In the genomic region with DNA sequence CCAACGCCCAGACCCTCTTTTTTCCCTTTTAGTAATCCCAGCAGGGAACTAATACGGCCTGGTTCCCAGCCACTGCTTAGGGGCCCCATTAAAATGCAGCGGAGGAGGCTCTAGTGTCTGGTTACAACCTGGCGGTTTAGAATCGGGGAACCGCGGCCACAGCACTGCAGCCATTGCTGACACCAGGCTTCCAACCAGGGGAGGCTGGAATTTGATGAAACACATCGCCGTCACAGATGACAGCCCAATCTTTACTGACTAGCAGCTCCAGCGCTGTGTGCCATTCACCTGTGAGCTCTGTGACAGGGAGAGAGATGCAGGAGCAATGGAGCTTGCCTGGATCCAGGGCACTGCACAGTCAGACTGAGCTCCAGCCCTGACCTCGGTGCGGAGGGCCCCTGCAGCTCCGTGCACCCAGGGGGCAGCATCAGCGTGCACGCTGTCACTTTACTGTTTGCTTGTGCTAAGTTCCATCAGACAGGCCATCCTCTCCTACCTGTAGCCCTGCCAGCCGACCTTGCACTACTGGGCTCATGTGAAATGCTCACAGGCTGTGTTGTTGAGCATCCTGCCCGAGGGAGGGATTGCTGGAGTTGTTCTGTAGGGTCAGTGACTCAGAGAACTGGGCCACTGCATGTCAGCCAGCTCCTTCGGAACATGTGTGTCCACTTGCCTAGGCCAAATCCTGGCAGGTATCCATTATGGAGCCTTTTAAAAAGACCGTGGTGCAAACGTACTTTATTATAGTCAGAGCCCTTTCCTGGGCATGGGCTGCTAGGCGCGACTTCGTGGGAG, we compare ENCODE assay signal across 1 cellular context.
TF ChIP-seq lines count a peak whose summit lies in the region.

No MANE protein-coding gene starts in this region.

TF ChIP-seq in WTC11, 78 proteins besides CTCF, POLR2A, EP300 and RAD21 (continued from another document):
- TF ChIP-seq, protein P1, sequence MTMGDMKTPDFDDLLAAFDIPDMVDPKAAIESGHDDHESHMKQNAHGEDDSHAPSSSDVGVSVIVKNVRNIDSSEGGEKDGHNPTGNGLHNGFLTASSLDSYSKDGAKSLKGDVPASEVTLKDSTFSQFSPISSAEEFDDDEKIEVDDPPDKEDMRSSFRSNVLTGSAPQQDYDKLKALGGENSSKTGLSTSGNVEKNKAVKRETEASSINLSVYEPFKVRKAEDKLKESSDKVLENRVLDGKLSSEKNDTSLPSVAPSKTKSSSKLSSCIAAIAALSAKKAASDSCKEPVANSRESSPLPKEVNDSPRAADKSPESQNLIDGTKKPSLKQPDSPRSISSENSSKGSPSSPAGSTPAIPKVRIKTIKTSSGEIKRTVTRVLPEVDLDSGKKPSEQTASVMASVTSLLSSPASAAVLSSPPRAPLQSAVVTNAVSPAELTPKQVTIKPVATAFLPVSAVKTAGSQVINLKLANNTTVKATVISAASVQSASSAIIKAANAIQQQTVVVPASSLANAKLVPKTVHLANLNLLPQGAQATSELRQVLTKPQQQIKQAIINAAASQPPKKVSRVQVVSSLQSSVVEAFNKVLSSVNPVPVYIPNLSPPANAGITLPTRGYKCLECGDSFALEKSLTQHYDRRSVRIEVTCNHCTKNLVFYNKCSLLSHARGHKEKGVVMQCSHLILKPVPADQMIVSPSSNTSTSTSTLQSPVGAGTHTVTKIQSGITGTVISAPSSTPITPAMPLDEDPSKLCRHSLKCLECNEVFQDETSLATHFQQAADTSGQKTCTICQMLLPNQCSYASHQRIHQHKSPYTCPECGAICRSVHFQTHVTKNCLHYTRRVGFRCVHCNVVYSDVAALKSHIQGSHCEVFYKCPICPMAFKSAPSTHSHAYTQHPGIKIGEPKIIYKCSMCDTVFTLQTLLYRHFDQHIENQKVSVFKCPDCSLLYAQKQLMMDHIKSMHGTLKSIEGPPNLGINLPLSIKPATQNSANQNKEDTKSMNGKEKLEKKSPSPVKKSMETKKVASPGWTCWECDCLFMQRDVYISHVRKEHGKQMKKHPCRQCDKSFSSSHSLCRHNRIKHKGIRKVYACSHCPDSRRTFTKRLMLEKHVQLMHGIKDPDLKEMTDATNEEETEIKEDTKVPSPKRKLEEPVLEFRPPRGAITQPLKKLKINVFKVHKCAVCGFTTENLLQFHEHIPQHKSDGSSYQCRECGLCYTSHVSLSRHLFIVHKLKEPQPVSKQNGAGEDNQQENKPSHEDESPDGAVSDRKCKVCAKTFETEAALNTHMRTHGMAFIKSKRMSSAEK (CRISPR knock-in tag; IDR thresholded peaks at IDR 0.05; ENCODE audit: borderline replicate concordance) = no peak
- TF ChIP-seq TCF7 (CRISPR knock-in tag; IDR thresholded peaks at IDR 0.05; ENCODE audit: low read depth) (no peak), ZBTB21 (CRISPR knock-in tag; IDR thresholded peaks at IDR 0.05; ENCODE audit: borderline replicate concordance) (no peak), HMGXB4 (CRISPR knock-in tag; IDR thresholded peaks at IDR 0.05) (no peak), KAT7 (CRISPR knock-in tag; IDR thresholded peaks at IDR 0.05; ENCODE audit: borderline replicate concordance) (no peak), NFE2L1 (CRISPR knock-in tag; IDR thresholded peaks at IDR 0.05) (no peak), RELA (CRISPR knock-in tag; IDR thresholded peaks at IDR 0.05; ENCODE audit: borderline replicate concordance) (no peak)
- TF ChIP-seq, protein P2, sequence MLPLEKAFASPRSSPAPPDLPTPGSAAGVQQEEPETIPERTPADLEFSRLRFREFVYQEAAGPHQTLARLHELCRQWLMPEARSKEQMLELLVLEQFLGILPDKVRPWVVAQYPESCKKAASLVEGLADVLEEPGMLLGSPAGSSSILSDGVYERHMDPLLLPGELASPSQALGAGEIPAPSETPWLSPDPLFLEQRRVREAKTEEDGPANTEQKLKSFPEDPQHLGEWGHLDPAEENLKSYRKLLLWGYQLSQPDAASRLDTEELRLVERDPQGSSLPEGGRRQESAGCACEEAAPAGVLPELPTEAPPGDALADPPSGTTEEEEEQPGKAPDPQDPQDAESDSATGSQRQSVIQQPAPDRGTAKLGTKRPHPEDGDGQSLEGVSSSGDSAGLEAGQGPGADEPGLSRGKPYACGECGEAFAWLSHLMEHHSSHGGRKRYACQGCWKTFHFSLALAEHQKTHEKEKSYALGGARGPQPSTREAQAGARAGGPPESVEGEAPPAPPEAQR (CRISPR knock-in tag; IDR thresholded peaks at IDR 0.05) = no peak
- TF ChIP-seq, protein P3, sequence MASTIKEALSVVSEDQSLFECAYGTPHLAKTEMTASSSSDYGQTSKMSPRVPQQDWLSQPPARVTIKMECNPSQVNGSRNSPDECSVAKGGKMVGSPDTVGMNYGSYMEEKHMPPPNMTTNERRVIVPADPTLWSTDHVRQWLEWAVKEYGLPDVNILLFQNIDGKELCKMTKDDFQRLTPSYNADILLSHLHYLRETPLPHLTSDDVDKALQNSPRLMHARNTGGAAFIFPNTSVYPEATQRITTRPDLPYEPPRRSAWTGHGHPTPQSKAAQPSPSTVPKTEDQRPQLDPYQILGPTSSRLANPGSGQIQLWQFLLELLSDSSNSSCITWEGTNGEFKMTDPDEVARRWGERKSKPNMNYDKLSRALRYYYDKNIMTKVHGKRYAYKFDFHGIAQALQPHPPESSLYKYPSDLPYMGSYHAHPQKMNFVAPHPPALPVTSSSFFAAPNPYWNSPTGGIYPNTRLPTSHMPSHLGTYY (CRISPR knock-in tag; IDR thresholded peaks at IDR 0.05) = no peak
